In the genomic region with DNA sequence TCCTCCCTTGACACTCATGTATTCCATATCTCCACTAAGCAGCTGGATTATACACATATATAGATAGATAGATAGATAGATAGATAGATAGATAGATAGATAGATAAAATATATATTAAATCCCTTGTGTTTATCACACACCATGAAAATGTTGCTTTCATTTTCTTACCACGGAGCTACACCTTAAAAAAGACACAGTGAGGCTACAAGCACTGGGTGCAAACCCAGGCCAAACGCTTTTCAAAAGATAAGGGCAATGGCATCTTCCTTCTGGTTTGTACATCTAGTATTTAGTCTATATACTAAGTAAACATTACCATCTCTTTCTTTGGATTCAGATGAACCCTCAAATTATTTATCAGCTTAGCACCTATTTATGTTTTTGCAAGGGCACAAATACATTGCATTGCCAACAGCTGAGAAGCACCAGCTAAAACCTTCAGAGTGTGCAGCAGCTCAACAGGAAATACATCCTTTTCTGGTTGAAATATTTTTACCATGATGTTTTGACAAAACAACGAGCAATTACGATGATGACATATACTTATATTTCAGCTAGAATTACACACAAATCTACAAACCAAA, we compare ENCODE assay signal across 10 cellular contexts.
DNase-seq lines count a peak whose midpoint lies in the region; ATAC-seq and TF ChIP-seq lines count a peak whose summit lies in the region.
"Had no signal": no experiment of that assay in that cellular context is flagged by ENCODE, and none has a peak within 500 bp of the region (broad histone marks: within the 10 kb centered on the region; RNA-seq: fewer than 3 reads in every experiment).

No MANE protein-coding gene starts in this region.

- H3K27me3 Mint-ChIP-seq in CD4-positive, alpha-beta memory T cell, result no peaks in the 10 kb centered on the region

- peak overlapping the region; percentile 77 for H3K27ac ChIP-seq in CD4-positive, alpha-beta memory T cell (ENCODE audit: low read depth, low read length)
- no peak overlapping the region for H3K27ac ChIP-seq in foreskin keratinocyte

- intact Hi-C loops in CD4-positive, alpha-beta memory T cell (cut with micrococcal nuclease), result loop anchor here (1.0 to 2.0 kb wide), 4 partner anchors 13 to 794 kb away; partner anchors contain the start of gene ZBTB2

- peak overlapping the region; percentile 87 to 98 (median 96) for H3K4me3 Mint-ChIP-seq in CD4-positive, alpha-beta memory T cell
- H3K4me3 Mint-ChIP-seq: neural crest cell had no signal

- no peaks in the 10 kb centered on the region for H3K9me3 ChIP-seq in CD4-positive, alpha-beta memory T cell (ENCODE audit: control insufficient read depth in 1 of 2, low read length in 2 of 2)
- no peaks in the 10 kb centered on the region for H3K9me3 ChIP-seq in BE2C

- CTCF ChIA-PET in CD4-positive, alpha-beta memory T cell (lab: Charles Lee; ENCODE audit: partially characterized antibody), result interaction anchor here (0.8 to 3.2 kb wide), 15 partner anchors 9 to 154 kb away, joined by 3 to 20 read pairs (median 3); no protein-coding TSS in a partner anchor

- no peaks in the 10 kb centered on the region for H3K36me3 ChIP-seq in CD4-positive, alpha-beta memory T cell (ENCODE audit: insufficient read depth, low read length)
- H3K36me3 ChIP-seq in BE2C, result no peaks in the 10 kb centered on the region

- peaks cover 27 to 51% of the 10 kb centered on the region in 2 donors for H3K36me3 Mint-ChIP-seq in CD4-positive, alpha-beta memory T cell

- H3K27me3 ChIP-seq in CD4-positive, alpha-beta memory T cell (ENCODE audit: insufficient read depth, low read length), result no peaks in the 10 kb centered on the region
- H3K27me3 ChIP-seq in BE2C, result no peaks in the 10 kb centered on the region
- H3K27me3 ChIP-seq in foreskin keratinocyte, result no peaks in the 10 kb centered on the region

- peak overlapping the region; percentile 90 to 99 (median 98) for H3K27ac Mint-ChIP-seq in CD4-positive, alpha-beta memory T cell

- H3K4me3 ChIP-seq in CD4-positive, alpha-beta memory T cell (ENCODE audit: low read length in 2 of 2), result peak overlapping the region; percentile 39 to 76
- no peak overlapping the region for H3K4me3 ChIP-seq in BE2C (ENCODE audit: low read depth, low read length)

- H3K9me3 Mint-ChIP-seq in CD4-positive, alpha-beta memory T cell, result no peaks in the 10 kb centered on the region

- TF ChIP-seq CTCF in BE2C (IDR thresholded peaks at IDR 0.05; ENCODE audit: low read depth, low read length), result no peak
- TF ChIP-seq CTCF in foreskin keratinocyte (conservative IDR thresholded peaks at IDR 0.05), result no peak

- POLR2A ChIA-PET in CD4-positive, alpha-beta memory T cell (lab: Charles Lee; ENCODE audit: partially characterized antibody), result interaction anchor here (0.6 to 7.8 kb wide), 34 partner anchors 9 to 795 kb away, joined by 3 to 179 read pairs (median 5); partner anchors contain the start of genes RMND1 and ZBTB2

- ATAC-seq in GM19395 (IDR thresholded peaks at IDR 0.05; ENCODE audit: unreplicated experiment), result peak; percentile 59
- peak; percentile 66 for ATAC-seq in HG03135 (IDR thresholded peaks at IDR 0.05; ENCODE audit: unreplicated experiment)
- no peak for ATAC-seq in foreskin keratinocyte
- ATAC-seq: HepG2 had no signal

- peaks cover 56% of the 10 kb centered on the region for H3K4me1 ChIP-seq in CD4-positive, alpha-beta memory T cell (ENCODE audit: insufficient read depth, low read length)
- H3K4me1 ChIP-seq in BE2C, result no peaks in the 10 kb centered on the region
- peaks cover 6% of the 10 kb centered on the region for H3K4me1 ChIP-seq in foreskin keratinocyte

- peaks cover 48 to 83% (median 68%) of the 10 kb centered on the region in 4 donors for H3K4me1 Mint-ChIP-seq in CD4-positive, alpha-beta memory T cell
- H3K4me1 Mint-ChIP-seq: neural crest cell had no signal

- DNase-seq in CD4-positive, alpha-beta memory T cell, result peak in 3 of 5 donors; percentile 62 to 66 (median 66)
- DNase-seq in amniotic epithelial cell (ENCODE audit: low read depth) (peak; percentile 6), BE2C (no peak), MV-4-11 (lab: John Stamatoyannopoulos, UW) (no peak), foreskin keratinocyte (no peak)
- DNase-seq in activated effector memory CD4-positive, alpha-beta T cell treated with anti-CD3 and anti-CD28 coated beads, Interleukin-2, amount 50 U/mL, for 16 hours, result no peak

Comparison
In these comparisons a context has a peak if more than half of its experiments do, and no peak if none do; other contexts are left out.
1. DNase-seq: peak in CD4-positive, alpha-beta memory T cell (3 of 5) and amniotic epithelial cell (single experiment); none in BE2C (single experiment), MV-4-11 (single experiment), activated effector memory CD4-positive, alpha-beta T cell treated with anti-CD3 and anti-CD28 coated beads, Interleukin-2, amount 50 U/mL, for 16 hours (single experiment) and foreskin keratinocyte (0 of 2).